ENCODE assay signal across 10 cellular contexts in the genomic region with DNA sequence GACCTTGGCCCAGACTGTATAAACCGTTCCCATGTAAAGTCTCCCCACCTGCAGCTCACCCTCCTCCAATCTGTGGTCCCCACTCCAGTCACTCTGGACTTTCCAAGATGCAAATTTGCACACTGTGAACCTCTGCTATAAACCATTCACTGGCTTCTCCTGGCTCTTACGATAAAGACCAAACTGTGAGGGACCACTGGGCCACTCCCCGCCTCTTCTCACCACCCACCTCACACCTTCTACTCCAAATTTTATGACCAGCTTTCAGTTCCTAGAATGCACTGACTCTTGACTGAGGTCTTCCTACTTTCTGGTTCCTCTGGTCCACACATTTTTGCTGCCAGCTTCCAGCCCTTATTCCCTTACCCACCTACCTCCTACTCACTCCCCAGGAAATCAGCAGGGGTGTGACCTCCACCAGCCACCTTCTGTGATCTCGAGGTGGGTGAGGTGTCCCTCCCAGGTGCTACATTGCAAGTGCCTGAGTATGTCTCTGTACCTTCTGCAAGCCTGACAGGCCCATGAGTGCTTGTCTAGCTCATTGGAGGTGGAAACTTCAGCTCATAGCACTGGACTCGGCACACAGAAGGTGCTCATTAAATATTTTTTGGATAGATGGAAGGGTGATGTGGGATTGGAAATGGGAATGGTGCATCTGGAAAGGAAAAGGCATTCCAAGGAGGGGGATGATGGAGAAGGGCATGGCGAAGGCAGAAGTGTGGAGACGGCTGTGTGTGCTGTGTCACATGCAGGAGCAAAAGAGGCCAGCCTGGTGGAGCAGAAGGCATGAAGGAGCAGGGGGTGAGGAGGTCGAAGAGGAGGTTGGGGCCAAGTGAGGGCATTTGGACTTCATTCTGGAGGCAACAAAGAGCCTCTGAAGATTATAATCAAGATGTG. TPM values are rescaled to one million over a fixed set of nuclear protein-coding genes. Genes with fewer than 3 reads are reported as not detected.
DNase-seq lines count a peak whose midpoint lies in the region; ATAC-seq and TF ChIP-seq lines count a peak whose summit lies in the region.
"Had no signal": no experiment of that assay in that cellular context is flagged by ENCODE, and none has a peak within 500 bp of the region (broad histone marks: within the 10 kb centered on the region; RNA-seq: fewer than 3 reads in every experiment).

No MANE protein-coding gene starts in this region.

- no peaks in the 10 kb centered on the region for H3K9me3 ChIP-seq in CD8-positive, alpha-beta memory T cell (ENCODE audit: low read length)
- no peaks in the 10 kb centered on the region for H3K9me3 ChIP-seq in MM.1S (replicated peaks; ENCODE audit: insufficient read depth, low read length)
- H3K9me3 ChIP-seq: prostate gland had no signal

- DNase-seq in CD8-positive, alpha-beta memory T cell: no peak
- DNase-seq in natural killer cell: no peak
- DNase-seq in NCI-H2196 treated with DMSO at 0.1 percent for 48 hours (lab: John Stamatoyannopoulos, UW; ENCODE audit: unreplicated experiment): no peak
- no peak for DNase-seq in MM.1S
- DNase-seq: central memory CD4-positive, alpha-beta T cell had no signal

- H3K36me3 ChIP-seq in CD8-positive, alpha-beta memory T cell (ENCODE audit: insufficient read depth, low read length): no peaks in the 10 kb centered on the region
- H3K36me3 ChIP-seq in MM.1S (replicated peaks; ENCODE audit: insufficient read depth, low read length): no peaks in the 10 kb centered on the region
- H3K36me3 ChIP-seq: prostate gland had no signal

- H3K4me3 ChIP-seq in CD8-positive, alpha-beta memory T cell (ENCODE audit: low read length): no peak overlapping the region
- no peak overlapping the region for H3K4me3 ChIP-seq in MM.1S (ENCODE audit: low read length)
- H3K4me3 ChIP-seq: prostate gland had no signal

- peak overlapping the region; percentile 64 for H3K27ac ChIP-seq in CD8-positive, alpha-beta memory T cell (ENCODE audit: low read depth, low read length)
- H3K27ac ChIP-seq in MM.1S (ENCODE audit: low read length): no peak overlapping the region
- H3K27ac ChIP-seq: prostate gland had no signal

- peaks cover 12% of the 10 kb centered on the region for H3K4me1 ChIP-seq in CD8-positive, alpha-beta memory T cell (ENCODE audit: insufficient read depth, low read length)
- H3K4me1 ChIP-seq in MM.1S (ENCODE audit: low read length): no peaks in the 10 kb centered on the region
- H3K4me1 ChIP-seq: prostate gland had no signal

- H3K4me2 ChIP-seq in MM.1S (ENCODE audit: low read depth, low read length): no peak overlapping the region

- H3K27ac Mint-ChIP-seq in CD8-positive, alpha-beta memory T cell: no peak overlapping the region
- no peak overlapping the region for H3K27ac Mint-ChIP-seq in natural killer cell
- H3K27ac Mint-ChIP-seq: activated naive CD8-positive, alpha-beta T cell had no signal

- H3K9me2 ChIP-seq in MM.1S (replicated peaks; ENCODE audit: insufficient read depth, low read length): no peaks in the 10 kb centered on the region

- H3F3A ChIP-seq in MM.1S (ENCODE audit: insufficient read depth, low read length): no peaks in the 10 kb centered on the region

- H2AFZ ChIP-seq in MM.1S (ENCODE audit: low read length): no peak overlapping the region

- peaks cover 0 to 4% of the 10 kb centered on the region in 2 donors for H3K27me3 Mint-ChIP-seq in CD8-positive, alpha-beta memory T cell
- peaks cover 4 to 7% of the 10 kb centered on the region in 2 donors for H3K27me3 Mint-ChIP-seq in natural killer cell (ENCODE audit: low read depth in 2 of 2)
- H3K27me3 Mint-ChIP-seq: activated naive CD8-positive, alpha-beta T cell had no signal

- no peaks in the 10 kb centered on the region for H3K27me3 ChIP-seq in CD8-positive, alpha-beta memory T cell (ENCODE audit: insufficient read depth, low read length, poor library complexity, severe bottlenecking)
- H3K27me3 ChIP-seq in MM.1S (replicated peaks; ENCODE audit: insufficient read depth, low read length): no peaks in the 10 kb centered on the region

- H3K4me3 Mint-ChIP-seq in CD8-positive, alpha-beta memory T cell: no peak overlapping the region
- no peak overlapping the region for H3K4me3 Mint-ChIP-seq in natural killer cell
- H3K4me3 Mint-ChIP-seq: activated naive CD8-positive, alpha-beta T cell had no signal

- no peak overlapping the region for H3K9ac ChIP-seq in MM.1S (ENCODE audit: low read length)

- no peaks in the 10 kb centered on the region for H3K79me2 ChIP-seq in MM.1S (ENCODE audit: low read length)

- H3K4me1 Mint-ChIP-seq in CD8-positive, alpha-beta memory T cell: no peaks in the 10 kb centered on the region
- peaks cover 0 to 6% of the 10 kb centered on the region in 2 donors for H3K4me1 Mint-ChIP-seq in natural killer cell

- ATAC-seq in GM18909 (IDR thresholded peaks at IDR 0.05; ENCODE audit: poor library complexity, unreplicated experiment) (peak; percentile 50), HG03442 (IDR thresholded peaks at IDR 0.05; ENCODE audit: unreplicated experiment) (peak; percentile 48), natural killer cell (peak; percentile 4 to 50 (median 13)), GM18873 (IDR thresholded peaks at IDR 0.05; ENCODE audit: low FRiP score, unreplicated experiment) (no peak)

- no peaks in the 10 kb centered on the region for H4K20me1 ChIP-seq in MM.1S (ENCODE audit: insufficient read depth, low read length)

- no peaks in the 10 kb centered on the region for H3K36me3 Mint-ChIP-seq in CD8-positive, alpha-beta memory T cell
- H3K36me3 Mint-ChIP-seq in natural killer cell: no peaks in the 10 kb centered on the region
- H3K36me3 Mint-ChIP-seq: activated naive CD8-positive, alpha-beta T cell had no signal

- intact Hi-C loops in natural killer cell (cut with micrococcal nuclease): no loop called here

- POLR2A ChIA-PET in CD8-positive, alpha-beta memory T cell (lab: Charles Lee): no interaction called here

- H3K9me3 Mint-ChIP-seq in CD8-positive, alpha-beta memory T cell: no peaks in the 10 kb centered on the region
- no peaks in the 10 kb centered on the region for H3K9me3 Mint-ChIP-seq in natural killer cell

- CTCF ChIA-PET in CD8-positive, alpha-beta memory T cell (lab: Charles Lee): interaction anchor here (1.3 kb wide), 1 partner anchor 104 kb away, joined by 3 read pairs; no protein-coding TSS in a partner anchor

- TF ChIP-seq CTCF in natural killer cell (IDR thresholded peaks at IDR 0.05): no peak
- no peak for TF ChIP-seq CTCF in MM.1S (IDR thresholded peaks at IDR 0.05; ENCODE audit: low read length)

RNA-seq across cellular contexts. Expression of a gene that starts 15.6 kb away (rescaled TPM):
- total RNA-seq in CD8-positive, alpha-beta memory T cell: 10 to 100 TPM; 82.8 to 87.8 TPM
- 5.6 TPM for polyA plus RNA-seq in CD8-positive, alpha-beta memory T cell
- total RNA-seq in natural killer cell: 10 to 100 TPM in 1 of 3 donors, 1 to 10 TPM in 2; 2.1 to 57.9 (median 3.7) TPM
